14 cellular contexts compared by ENCODE assay signal in genomic region chr19:34347561-34348165, GRCh38. TPM values are rescaled to one million over a fixed set of nuclear protein-coding genes. Genes with fewer than 3 reads are reported as not detected.
DNase-seq lines count a peak whose midpoint lies in the region; ATAC-seq lines count a peak whose summit lies in the region.
"Had no signal": no experiment of that assay in that cellular context is flagged by ENCODE, and none has a peak within 500 bp of the region (broad histone marks: within the 10 kb centered on the region; RNA-seq: fewer than 3 reads in every experiment).

No MANE protein-coding gene starts in this region.

- no peaks in the 10 kb centered on the region for H3K9me3 ChIP-seq in T-helper 17 cell (ENCODE audit: control insufficient read depth, low read length, poor library complexity, severe bottlenecking)

- H3K27me3 Mint-ChIP-seq in activated naive CD8-positive, alpha-beta T cell treated with anti-CD3 and anti-CD28 coated beads for 36 hours = no peaks in the 10 kb centered on the region
- H3K27me3 Mint-ChIP-seq in activated naive CD8-positive, alpha-beta T cell treated with anti-CD3 and anti-CD28 coated beads, Interleukin-2, amount 50 U/mL, for 24 hours = no peaks in the 10 kb centered on the region
- no peaks in the 10 kb centered on the region for H3K27me3 Mint-ChIP-seq in T-helper 17 cell
- H3K27me3 Mint-ChIP-seq in naive thymus-derived CD8-positive, alpha-beta T cell = no peaks in the 10 kb centered on the region
- H3K27me3 Mint-ChIP-seq: B cell, IgD-negative memory B cell had no signal

- ATAC-seq in activated naive CD8-positive, alpha-beta T cell treated with anti-CD3 and anti-CD28 coated beads, Interleukin-2, amount 50 U/mL, for 24 hours = no peak
- ATAC-seq in T-helper 17 cell (no peak), esophagus mucosa (peak; percentile 28)
- no peak for ATAC-seq in naive thymus-derived CD8-positive, alpha-beta T cell
- ATAC-seq: CD8-positive, alpha-beta T cell had no signal

- no peak overlapping the region for H3K4me3 Mint-ChIP-seq in activated naive CD8-positive, alpha-beta T cell treated with anti-CD3 and anti-CD28 coated beads for 36 hours
- H3K4me3 Mint-ChIP-seq in activated naive CD8-positive, alpha-beta T cell treated with anti-CD3 and anti-CD28 coated beads, Interleukin-2, amount 50 U/mL, for 24 hours = no peak overlapping the region
- no peak overlapping the region for H3K4me3 Mint-ChIP-seq in T-helper 17 cell
- no peak overlapping the region for H3K4me3 Mint-ChIP-seq in naive thymus-derived CD8-positive, alpha-beta T cell
- H3K4me3 Mint-ChIP-seq: B cell; CD8-positive, alpha-beta T cell; H9; IgD-negative memory B cell had no signal

- peaks cover 11% of the 10 kb centered on the region for H3K36me3 Mint-ChIP-seq in activated naive CD8-positive, alpha-beta T cell treated with anti-CD3 and anti-CD28 coated beads for 36 hours
- H3K36me3 Mint-ChIP-seq in activated naive CD8-positive, alpha-beta T cell treated with anti-CD3 and anti-CD28 coated beads, Interleukin-2, amount 50 U/mL, for 24 hours (ENCODE audit: low read depth) = peaks cover 13% of the 10 kb centered on the region
- H3K36me3 Mint-ChIP-seq in T-helper 17 cell (ENCODE audit: low read depth) = no peaks in the 10 kb centered on the region
- peaks cover 6 to 27% (median 12%) of the 10 kb centered on the region in 3 donors for H3K36me3 Mint-ChIP-seq in naive thymus-derived CD8-positive, alpha-beta T cell

- no peaks in the 10 kb centered on the region for H3K9me3 Mint-ChIP-seq in activated naive CD8-positive, alpha-beta T cell treated with anti-CD3 and anti-CD28 coated beads for 36 hours
- no peaks in the 10 kb centered on the region for H3K9me3 Mint-ChIP-seq in activated naive CD8-positive, alpha-beta T cell treated with anti-CD3 and anti-CD28 coated beads, Interleukin-2, amount 50 U/mL, for 24 hours
- H3K9me3 Mint-ChIP-seq in naive thymus-derived CD8-positive, alpha-beta T cell = no peaks in the 10 kb centered on the region
- H3K9me3 Mint-ChIP-seq: CD8-positive, alpha-beta T cell; H9; IgD-negative memory B cell had no signal

- peak overlapping the region; percentile 54 for H3K27ac Mint-ChIP-seq in activated naive CD8-positive, alpha-beta T cell treated with anti-CD3 and anti-CD28 coated beads for 36 hours
- no peak overlapping the region for H3K27ac Mint-ChIP-seq in activated naive CD8-positive, alpha-beta T cell treated with anti-CD3 and anti-CD28 coated beads, Interleukin-2, amount 50 U/mL, for 24 hours
- H3K27ac Mint-ChIP-seq in T-helper 17 cell = peak overlapping the region; percentile 61
- peak overlapping the region in 2 of 10 donors; percentile 59 to 69 for H3K27ac Mint-ChIP-seq in naive thymus-derived CD8-positive, alpha-beta T cell
- H3K27ac Mint-ChIP-seq: B cell; CD8-positive, alpha-beta T cell; H9 had no signal

- H3K4me1 Mint-ChIP-seq in activated naive CD8-positive, alpha-beta T cell treated with anti-CD3 and anti-CD28 coated beads for 36 hours = peaks cover 18% of the 10 kb centered on the region
- peaks cover 20% of the 10 kb centered on the region for H3K4me1 Mint-ChIP-seq in activated naive CD8-positive, alpha-beta T cell treated with anti-CD3 and anti-CD28 coated beads, Interleukin-2, amount 50 U/mL, for 24 hours
- H3K4me1 Mint-ChIP-seq in T-helper 17 cell = peaks cover 22% of the 10 kb centered on the region
- H3K4me1 Mint-ChIP-seq in naive thymus-derived CD8-positive, alpha-beta T cell = peaks cover 15 to 43% (median 32%) of the 10 kb centered on the region in 4 donors

- POLR2A ChIA-PET in naive thymus-derived CD8-positive, alpha-beta T cell (lab: Charles Lee) = no interaction called here

- no peak for DNase-seq in activated naive CD8-positive, alpha-beta T cell treated with anti-CD3 and anti-CD28 coated beads for 36 hours
- DNase-seq in activated naive CD8-positive, alpha-beta T cell treated with anti-CD3 and anti-CD28 coated beads, Interleukin-2, amount 50 U/mL, for 24 hours = no peak
- DNase-seq in T-helper 17 cell (no peak), OCI-M1 (lab: John Stamatoyannopoulos, UW) (no peak), GM19238 (ENCODE audit: insufficient read length, low spot score) (no peak)
- DNase-seq in naive thymus-derived CD8-positive, alpha-beta T cell = no peak
- DNase-seq: CD8-positive, alpha-beta T cell; DMS 273 treated with DMSO at 0.1 percent for 48 hours; GF-D8; GOT3; H9 had no signal

RNA-seq across cellular contexts. Expression of gene GPI, which starts 17.3 kb away (rescaled TPM):
- 100 to 1,000 TPM; 698 to 708 TPM for total RNA-seq in activated naive CD8-positive, alpha-beta T cell treated with anti-CD3 and anti-CD28 coated beads for 36 hours
- total RNA-seq in T-helper 17 cell (100 to 1,000 TPM; 109 to 122 TPM), esophagus mucosa (230 TPM)
- total RNA-seq in naive thymus-derived CD8-positive, alpha-beta T cell = 100 to 1,000 TPM; 107 to 114 TPM
- 100 to 1,000 TPM; 126 to 179 (median 142) TPM for polyA plus RNA-seq in naive thymus-derived CD8-positive, alpha-beta T cell

RNA-seq across cellular contexts. Expression of gene PDCD2L, which starts 56.5 kb away (rescaled TPM):
- 10 to 100 TPM; 42.0 to 43.7 TPM for total RNA-seq in activated naive CD8-positive, alpha-beta T cell treated with anti-CD3 and anti-CD28 coated beads for 36 hours
- total RNA-seq in T-helper 17 cell (1 to 10 TPM; 5.9 to 6.2 TPM), esophagus mucosa (6.7 TPM)
- 10 to 100 TPM; 17.6 to 18.6 TPM for total RNA-seq in naive thymus-derived CD8-positive, alpha-beta T cell
- 10 to 100 TPM; 13.8 to 25.9 (median 17.2) TPM for polyA plus RNA-seq in naive thymus-derived CD8-positive, alpha-beta T cell
